Comparison of ENCODE assay signal across 1 cellular context in genomic region chr2:46814160-46814559, GRCh38.
TF ChIP-seq lines count a peak whose summit lies in the region.

No MANE protein-coding gene starts in this region.

TF ChIP-seq in SK-N-SH treated with all-trans-retinoic acid at 6 μM for 48 hours, 23 proteins besides CTCF, POLR2A, EP300 and RAD21 (continued from another document):
- no peak for TF ChIP-seq POU6F1 (CRISPR knock-in tag; IDR thresholded peaks at IDR 0.05; ENCODE audit: borderline replicate concordance, low read depth)
- TF ChIP-seq ZNF70 (CRISPR knock-in tag; IDR thresholded peaks at IDR 0.05) = no peak
TF ChIP-seq in SK-N-SH treated with all-trans-retinoic acid at 6 μM for 48 hours: peak in this region for 1.
